Comparison of ENCODE assay signal across 18 cellular contexts in the genomic region with DNA sequence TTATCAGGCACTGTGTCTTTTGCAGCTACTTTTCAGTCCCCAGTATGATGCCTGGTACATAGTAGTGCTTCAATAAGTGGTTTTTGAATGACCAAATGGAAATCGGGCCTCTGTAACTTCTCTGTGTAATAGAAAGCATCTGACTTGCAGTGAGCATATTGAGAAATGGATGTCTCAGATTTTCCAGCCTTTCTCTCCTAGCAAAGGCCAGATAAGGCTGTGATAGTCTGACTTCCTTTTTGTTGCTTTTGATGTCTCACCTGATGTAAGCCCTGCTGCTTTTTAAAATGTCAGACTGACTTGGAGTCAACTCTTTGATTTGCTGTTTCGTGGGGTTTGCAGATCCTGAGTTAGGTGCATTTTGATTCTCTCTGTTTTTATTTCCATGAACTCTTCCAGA.
"Had no signal": no experiment of that assay in that cellular context is flagged by ENCODE, and none has a peak within 500 bp of the region (broad histone marks: within the 10 kb centered on the region; RNA-seq: fewer than 3 reads in every experiment).

No MANE protein-coding gene starts in this region.

- H3K36me3 ChIP-seq: cardiac muscle cell, left lung, stomach, thoracic aorta, upper lobe of right lung had no signal

- H3K4me3 ChIP-seq: cardiac muscle cell, dorsolateral prefrontal cortex, hepatocyte, left lung, mucosa of descending colon, smooth muscle cell, stomach, thoracic aorta, upper lobe of right lung had no signal

- H3K27me3 ChIP-seq: cardiac muscle cell, dorsolateral prefrontal cortex, hepatocyte, left lung, stomach, upper lobe of right lung had no signal

- H3K4me2 ChIP-seq: hepatocyte, smooth muscle cell had no signal

- ATAC-seq: left lung; mucosa of descending colon; naive thymus-derived CD8-positive, alpha-beta T cell; right cardiac atrium; upper lobe of right lung; WTC11 had no signal

- H3K79me2 ChIP-seq: hepatocyte had no signal

- H3K9me3 ChIP-seq: left lung, mucosa of descending colon, stomach, thoracic aorta, upper lobe of right lung had no signal

- H3K27ac ChIP-seq: cardiac muscle cell, hepatocyte, left lung, stomach, thoracic aorta, upper lobe of right lung had no signal

- H2AFZ ChIP-seq: hepatocyte had no signal

- DNase-seq: activated CD4-positive, alpha-beta T cell treated with anti-CD3 and anti-CD28 coated beads, Interleukin-2, amount 50 U/mL, for 1 hour; activated CD8-positive, alpha-beta memory T cell treated with anti-CD3 and anti-CD28 coated beads for 24 hours; dorsolateral prefrontal cortex; endodermal cell; kidney; left lung; mucosa of descending colon; naive thymus-derived CD8-positive, alpha-beta T cell; right cardiac atrium; stimulated activated CD4-positive, alpha-beta T cell treated with anti-CD3 and anti-CD28 coated beads, Interleukin-4, amount 100 ng/mL, for 4 hours; stimulated activated CD8-positive, alpha-beta memory T cell treated with anti-CD3 and anti-CD28 coated beads, Interleukin-4, amount 100 ng/mL, for 48 hours; stomach; upper lobe of right lung had no signal

- H3K4me1 ChIP-seq: left lung, stomach, upper lobe of right lung had no signal
